ENCODE assay signal across 8 cellular contexts in the genomic region with DNA sequence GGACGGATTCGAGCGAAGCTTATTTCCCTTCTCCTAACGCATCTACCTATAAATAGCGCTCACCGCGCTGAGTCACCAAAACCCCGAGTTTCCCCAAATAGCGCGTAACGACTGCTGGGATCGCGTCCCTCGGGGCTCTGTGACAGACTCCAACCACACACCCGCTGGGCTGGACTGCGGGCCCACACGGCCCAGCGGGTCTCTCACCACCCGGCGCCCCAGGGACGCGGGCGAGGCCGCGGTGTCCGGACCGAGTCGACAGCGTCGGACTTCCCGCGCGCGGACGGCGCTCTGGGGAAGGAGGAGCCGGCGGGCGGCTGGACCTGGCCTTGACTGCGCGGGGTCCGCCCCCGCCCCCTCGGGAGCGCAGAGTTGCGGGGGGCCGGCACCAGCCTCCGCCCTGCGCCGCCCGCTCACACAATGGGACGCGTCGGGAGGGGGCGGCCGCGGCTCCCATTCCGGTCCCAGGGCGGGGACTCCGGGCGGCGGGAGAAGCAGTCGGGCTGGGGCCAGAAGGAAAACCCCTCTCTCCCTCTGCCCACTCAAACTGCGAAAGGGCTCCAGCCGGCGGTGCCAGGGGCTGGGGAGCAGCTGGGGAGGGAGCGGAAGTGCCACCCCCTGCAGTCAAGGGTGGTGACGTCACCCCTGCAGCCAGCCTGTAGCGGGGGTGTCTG.
DNase-seq lines count a peak whose midpoint lies in the region; ATAC-seq and TF ChIP-seq lines count a peak whose summit lies in the region.

No MANE protein-coding gene starts in this region.

- TF ChIP-seq CTCF in DOHH2 (IDR thresholded peaks at IDR 0.05; ENCODE audit: low read depth, low read length, poor library complexity, severe bottlenecking) = no peak
- TF ChIP-seq CTCF in KMS-11 (conservative IDR thresholded peaks at IDR 0.05; ENCODE audit: low read depth, low read length) = no peak
- no peak for TF ChIP-seq CTCF in RWPE2 (IDR thresholded peaks at IDR 0.05; ENCODE audit: poor library complexity, severe bottlenecking)
- no peak for TF ChIP-seq CTCF in foreskin fibroblast (IDR thresholded peaks at IDR 0.05; ENCODE audit: low read depth, low read length)
- TF ChIP-seq CTCF in neural progenitor cell (IDR thresholded peaks at IDR 0.05) = no peak
- TF ChIP-seq CTCF in testis (IDR thresholded peaks at IDR 0.05) = no peak

- H2AFZ ChIP-seq in KMS-11 (ENCODE audit: low read depth) (peak overlapping the region; percentile 14; the same call in 1 of the 2 replicates), neural progenitor cell (replicated peaks) (peak overlapping the region; percentile 94)

- H3K4me3 ChIP-seq in DOHH2 (ENCODE audit: low read length) = peak overlapping the region; percentile 93
- H3K4me3 ChIP-seq in KMS-11 (IDR thresholded peaks at IDR 0.05; ENCODE audit: insufficient read depth, low read depth, low read length) = no peak overlapping the region
- peak overlapping the region; percentile 80 for H3K4me3 ChIP-seq in RWPE2 (ENCODE audit: severe bottlenecking)
- peak overlapping the region; percentile 78 to 85 for H3K4me3 ChIP-seq in foreskin fibroblast (ENCODE audit: low read depth in 1 of 2, low read length in 2 of 2)
- peak overlapping the region; percentile 78 for H3K4me3 ChIP-seq in neural progenitor cell
- peak overlapping the region; percentile 91 for H3K4me3 ChIP-seq in testis

- no peak for TF ChIP-seq POLR2A in testis (IDR thresholded peaks at IDR 0.05)

- no peaks in the 10 kb centered on the region for H3K9me2 ChIP-seq in DOHH2 (replicated peaks; ENCODE audit: control insufficient read depth, low read length)

- no peaks in the 10 kb centered on the region for H3K27me3 ChIP-seq in DOHH2 (ENCODE audit: control insufficient read depth, low read length)
- H3K27me3 ChIP-seq in KMS-11 (ENCODE audit: insufficient read depth, low read depth) = no peaks in the 10 kb centered on the region
- H3K27me3 ChIP-seq in RWPE2 (ENCODE audit: insufficient read depth, poor library complexity, severe bottlenecking) = peaks cover 3% of the 10 kb centered on the region
- H3K27me3 ChIP-seq in neural progenitor cell = peaks cover 96% of the 10 kb centered on the region
- H3K27me3 ChIP-seq in testis = no peaks in the 10 kb centered on the region

- peaks cover 18% of the 10 kb centered on the region for H4K20me1 ChIP-seq in DOHH2 (ENCODE audit: control insufficient read depth, insufficient read depth, low read depth, low read length)
- no peaks in the 10 kb centered on the region for H4K20me1 ChIP-seq in KMS-11 (ENCODE audit: insufficient read depth)
- peaks cover 69% of the 10 kb centered on the region for H4K20me1 ChIP-seq in neural progenitor cell (ENCODE audit: low read depth)

- H3F3A ChIP-seq in DOHH2 (ENCODE audit: control insufficient read depth, insufficient read depth) = peaks cover 26% of the 10 kb centered on the region
- H3F3A ChIP-seq in neural progenitor cell (ENCODE audit: low read depth) = peaks cover 36% of the 10 kb centered on the region

- peak overlapping the region; percentile 72 for H3K27ac ChIP-seq in DOHH2 (ENCODE audit: low read depth, low read length)
- peak overlapping the region; percentile 96 for H3K27ac ChIP-seq in KMS-11
- H3K27ac ChIP-seq in RWPE2 (ENCODE audit: poor library complexity, severe bottlenecking) = peak overlapping the region; percentile 77
- H3K27ac ChIP-seq in neural progenitor cell = no peak overlapping the region
- peak overlapping the region; percentile 97 to 98 for H3K27ac ChIP-seq in testis

- H3K4me2 ChIP-seq in DOHH2 (ENCODE audit: low read length) (peak overlapping the region; percentile 91), KMS-11 (peak overlapping the region; percentile 31), neural progenitor cell (peak overlapping the region; percentile 97)

- H3K4me1 ChIP-seq in DOHH2 (ENCODE audit: control insufficient read depth, low read length) (peaks cover 54% of the 10 kb centered on the region), KMS-11 (ENCODE audit: low read depth, poor library complexity, severe bottlenecking) (peaks cover 24% of the 10 kb centered on the region), RWPE2 (ENCODE audit: insufficient read depth, poor library complexity, severe bottlenecking) (no peaks in the 10 kb centered on the region), neural progenitor cell (peaks cover 18% of the 10 kb centered on the region), testis (peaks cover 17% of the 10 kb centered on the region)

- peaks cover 34% of the 10 kb centered on the region for H3K27me3 Mint-ChIP-seq in neural progenitor cell (ENCODE audit: insufficient read depth, low read depth)

- peak overlapping the region; percentile 90 for H3K4me3 Mint-ChIP-seq in neural progenitor cell

- intact Hi-C loops in testis (cut with DNase I; ENCODE audit: low total_unique reads) = no loop called here

- ATAC-seq in GM21737 (IDR thresholded peaks at IDR 0.05; ENCODE audit: unreplicated experiment) (peak; percentile 54), RWPE2 (ENCODE audit: low read depth) (peak; percentile 73)

- H3K36me3 Mint-ChIP-seq in neural progenitor cell = peaks cover 5% of the 10 kb centered on the region

- H3K9ac ChIP-seq in KMS-11 (peak overlapping the region; percentile 81), neural progenitor cell (no peak overlapping the region)

- DNase-seq in RWPE2 (ENCODE audit: low spot score) (peak; percentile 94), activated gamma-delta T cell treated with Interleukin-2 at 50 U/mL for 16 hours (peak; percentile 58), foreskin fibroblast (peak; percentile 96 to 97), neural progenitor cell (ENCODE audit: low spot score) (peak; percentile 81), testis (peak; percentile 79)

- H3K9me3 ChIP-seq in DOHH2 (ENCODE audit: control insufficient read depth, insufficient read depth, low read length) = no peaks in the 10 kb centered on the region
- H3K9me3 ChIP-seq in RWPE2 (ENCODE audit: severe bottlenecking) = no peaks in the 10 kb centered on the region
- no peaks in the 10 kb centered on the region for H3K9me3 ChIP-seq in neural progenitor cell (ENCODE audit: low read depth)
- no peaks in the 10 kb centered on the region for H3K9me3 ChIP-seq in testis

- H3K27ac Mint-ChIP-seq in neural progenitor cell = no peak overlapping the region

- H3K4me1 Mint-ChIP-seq in neural progenitor cell = peaks cover 36% of the 10 kb centered on the region

- WGBS in testis, 2 donors = 0 to 1% methylated on average over 4 to 68 of the region's 69 CpGs

- H3K36me3 ChIP-seq in DOHH2 (ENCODE audit: control insufficient read depth, low read length) (peaks cover 45% of the 10 kb centered on the region), KMS-11 (ENCODE audit: insufficient read depth) (no peaks in the 10 kb centered on the region), RWPE2 (ENCODE audit: low read depth) (no peaks in the 10 kb centered on the region), neural progenitor cell (no peaks in the 10 kb centered on the region), testis (ENCODE audit: low read depth, missing control alignments) (no peaks in the 10 kb centered on the region)

- H3K79me2 ChIP-seq in DOHH2 (ENCODE audit: control insufficient read depth, low read length) (peaks cover 81% of the 10 kb centered on the region), KMS-11 (ENCODE audit: insufficient read depth, low read depth) (peaks cover 36% of the 10 kb centered on the region), neural progenitor cell (ENCODE audit: low read depth) (no peaks in the 10 kb centered on the region)

- H3K9me3 Mint-ChIP-seq in neural progenitor cell = peaks cover 3% of the 10 kb centered on the region

Comparison
In these comparisons a context has a peak if more than half of its experiments do, and no peak if none do; other contexts are left out.
1. H3K4me2 ChIP-seq: peak in every context shown above with its lines; median percentile 97 in neural progenitor cell; 91 in DOHH2; 31 in KMS-11.